15 cellular contexts compared by ENCODE assay signal in genomic region chr1:205492201-205492667, GRCh38. TPM values are rescaled to one million over a fixed set of nuclear protein-coding genes. Genes with fewer than 3 reads are reported as not detected.
DNase-seq lines count a peak whose midpoint lies in the region; ATAC-seq and TF ChIP-seq lines count a peak whose summit lies in the region.
"Had no signal": no experiment of that assay in that cellular context is flagged by ENCODE, and none has a peak within 500 bp of the region (broad histone marks: within the 10 kb centered on the region; RNA-seq: fewer than 3 reads in every experiment).

No MANE protein-coding gene starts in this region.

- H3K9me3 Mint-ChIP-seq in GM23338 (no peaks in the 10 kb centered on the region), mesothelial cell of epicardium (no peaks in the 10 kb centered on the region)

- no peak overlapping the region for H3K27ac Mint-ChIP-seq in GM23338
- H3K27ac Mint-ChIP-seq in mesothelial cell of epicardium, result no peak overlapping the region
- H3K27ac Mint-ChIP-seq: activated naive CD8-positive, alpha-beta T cell had no signal

- BruUV-seq in PC-9 (replicated peaks; lab: Mats Ljungman, UMichigan), result no TSS peak

- H3K36me3 ChIP-seq in GM23338 (ENCODE audit: insufficient read depth), result no peaks in the 10 kb centered on the region
- no peaks in the 10 kb centered on the region for H3K36me3 ChIP-seq in PC-9 (ENCODE audit: low read depth)
- no peaks in the 10 kb centered on the region for H3K36me3 ChIP-seq in liver (ENCODE audit: control insufficient read depth in 4 of 4, insufficient read depth in 3 of 4, low read depth in 1 of 4, low read length in 3 of 4)

- TF ChIP-seq RAD21 in liver (IDR thresholded peaks at IDR 0.05), result peak in 1 of 2 donors; percentile 48

- peak; percentile 12 for ATAC-seq in GM23338
- no peak for ATAC-seq in left colon

- no peak for DNase-seq in GM23338 (ENCODE audit: low spot score)
- peak; percentile 75 for DNase-seq in NCI-H187 treated with DMSO at 0.1 percent for 48 hours (lab: John Stamatoyannopoulos, UW)
- no peak for DNase-seq in PC-9
- DNase-seq in mesothelial cell of epicardium (ENCODE audit: low spot score in 2 of 2, unreplicated experiment in 2 of 2), result no peak
- no peak for DNase-seq in activated effector memory CD4-positive, alpha-beta T cell treated with anti-CD3 and anti-CD28 coated beads, Interleukin-2, amount 50 U/mL, for 16 hours
- no peak for DNase-seq in stimulated activated CD8-positive, alpha-beta memory T cell treated with anti-CD3 and anti-CD28 coated beads, Interleukin-4, amount 100 ng/mL, for 48 hours
- no peak for DNase-seq in left colon
- DNase-seq: glutamatergic neuron, Karpas-422, kidney glomerular epithelial cell had no signal

- H3K4me3 Mint-ChIP-seq in GM23338 (no peak overlapping the region), mesothelial cell of epicardium (no peak overlapping the region)
- H3K4me3 Mint-ChIP-seq: activated naive CD8-positive, alpha-beta T cell had no signal

- 0 out of 2 replicates have a peak overlapping the region, but pooled peaks have one; percentile 29 for H3K4me2 ChIP-seq in GM23338
- H3K4me2 ChIP-seq in PC-9, result peak overlapping the region; percentile 48

- H3K9ac ChIP-seq in liver (ENCODE audit: low read depth in 1 of 2, low read length in 2 of 2), result no peak overlapping the region

- H3K79me2 ChIP-seq in GM23338 (replicated peaks; ENCODE audit: insufficient read depth), result no peaks in the 10 kb centered on the region
- no peaks in the 10 kb centered on the region for H3K79me2 ChIP-seq in PC-9 (ENCODE audit: low read depth)

- peaks cover 41% of the 10 kb centered on the region for H3K4me1 Mint-ChIP-seq in GM23338
- peaks cover 18% of the 10 kb centered on the region for H3K4me1 Mint-ChIP-seq in mesothelial cell of epicardium

- H3K27ac ChIP-seq in GM23338 (ENCODE audit: low read depth) (no peak overlapping the region), PC-9 (no peak overlapping the region), liver (ENCODE audit: low read depth in 1 of 2, low read length in 2 of 2) (peak overlapping the region in 1 of 2 donors; percentile 14)
- H3K27ac ChIP-seq: epithelial cell of prostate had no signal

- no peaks in the 10 kb centered on the region for H3K9me3 ChIP-seq in PC-9 (ENCODE audit: insufficient read depth, low read depth)
- H3K9me3 ChIP-seq in liver (ENCODE audit: control insufficient read depth in 4 of 4, low read length in 3 of 4), result no peaks in the 10 kb centered on the region

- 34% methylated on average over 2 of the region's 2 CpGs for WGBS in liver

- H3K27me3 ChIP-seq in GM23338 (ENCODE audit: insufficient read depth) (no peaks in the 10 kb centered on the region), PC-9 (ENCODE audit: insufficient read depth, low read depth) (no peaks in the 10 kb centered on the region), liver (ENCODE audit: control insufficient read depth in 4 of 4, insufficient read depth in 4 of 4, low read length in 3 of 4) (peaks cover 0 to 4% (median 0%) of the 10 kb centered on the region in 4 donors)

- POLR2A ChIA-PET in PC-9 (lab: Charles Lee; ENCODE audit: unreplicated experiment), result no interaction called here

- H3K9me2 ChIP-seq in GM23338 (ENCODE audit: insufficient read depth), result no peaks in the 10 kb centered on the region
- H3K9me2 ChIP-seq in PC-9 (ENCODE audit: insufficient read depth), result no peaks in the 10 kb centered on the region

- TF ChIP-seq CTCF in GM23338 (conservative IDR thresholded peaks at IDR 0.05; ENCODE audit: low read depth in 2 of 2), result no peak
- no peak for TF ChIP-seq CTCF in PC-9 (conservative IDR thresholded peaks at IDR 0.05)
- TF ChIP-seq CTCF in liver (IDR thresholded peaks at IDR 0.05; ENCODE audit: low read depth, low read length, missing input control), result no peak
- no peak for TF ChIP-seq CTCF in mesothelial cell of epicardium (IDR thresholded peaks at IDR 0.05; ENCODE audit: unreplicated experiment)

- H3K27me3 Mint-ChIP-seq in GM23338 (ENCODE audit: insufficient read depth, low read depth, poor library complexity) (peaks cover 33% of the 10 kb centered on the region), mesothelial cell of epicardium (ENCODE audit: low read depth) (peaks cover 27% of the 10 kb centered on the region)

- no peaks in the 10 kb centered on the region for H3K36me3 Mint-ChIP-seq in GM23338 (ENCODE audit: low read depth)
- H3K36me3 Mint-ChIP-seq in mesothelial cell of epicardium, result no peaks in the 10 kb centered on the region
- H3K36me3 Mint-ChIP-seq: activated naive CD8-positive, alpha-beta T cell had no signal

- H3K4me3 ChIP-seq in GM23338 (no peak overlapping the region), PC-9 (no peak overlapping the region), liver (ENCODE audit: low read depth in 1 of 3, low read length in 3 of 3) (no peak overlapping the region)
- H3K4me3 ChIP-seq: smooth muscle cell had no signal

- H3F3A ChIP-seq in GM23338 (replicated peaks; ENCODE audit: low read depth) (no peaks in the 10 kb centered on the region), PC-9 (ENCODE audit: insufficient read depth, low read depth) (peaks cover 3% of the 10 kb centered on the region; the same call in 1 of the 2 replicates)

- CTCF ChIA-PET in PC-9 (lab: Charles Lee), result interaction anchor here (0.6 to 0.7 kb wide), 2 partner anchors 33 to 1222 kb away, joined by 3 read pairs; no protein-coding TSS in a partner anchor

- H4K20me1 ChIP-seq in GM23338 (replicated peaks; ENCODE audit: insufficient read depth), result no peaks in the 10 kb centered on the region
- no peaks in the 10 kb centered on the region for H4K20me1 ChIP-seq in PC-9 (ENCODE audit: insufficient read depth)

- intact Hi-C loops in PC-9 (cut with micrococcal nuclease; ENCODE audit: unreplicated experiment) (loop anchor here (2.0 kb wide), 1 partner anchor 25 kb away; no protein-coding TSS in a partner anchor), left colon (cut with DNase I, micrococcal nuclease) (no loop called here)

- H3K4me1 ChIP-seq in GM23338 (ENCODE audit: insufficient read depth) (peaks cover 22% of the 10 kb centered on the region; the same call in 1 of the 2 replicates), PC-9 (replicated peaks; ENCODE audit: insufficient read depth) (peaks cover 20% of the 10 kb centered on the region), liver (ENCODE audit: control insufficient read depth in 4 of 4, insufficient read depth in 4 of 4, low read length in 3 of 4) (peaks cover 0 to 20% (median 20%) of the 10 kb centered on the region in 4 donors)

- H2AFZ ChIP-seq in GM23338 (no peak overlapping the region; the same call in 1 of the 2 replicates), PC-9 (no peak overlapping the region)

TF ChIP-seq in GM23338, 12 proteins besides CTCF, POLR2A, EP300 and RAD21 (continues in another document):
- TF ChIP-seq JUNB (IDR thresholded peaks at IDR 0.05; ENCODE audit: unreplicated experiment), result no peak
- TF ChIP-seq ZNF331 (CRISPR knock-in tag; IDR thresholded peaks at IDR 0.05; ENCODE audit: low read depth), result no peak
- no peak for TF ChIP-seq EZH2 (IDR thresholded peaks at IDR 0.05; ENCODE audit: low read depth, unreplicated experiment)
- TF ChIP-seq STAT1 (IDR thresholded peaks at IDR 0.05; ENCODE audit: unreplicated experiment), result no peak
- no peak for TF ChIP-seq ZNF114 (CRISPR knock-in tag; IDR thresholded peaks at IDR 0.05)
- no peak for TF ChIP-seq EZH2phosphoT487 (IDR thresholded peaks at IDR 0.05; ENCODE audit: unreplicated experiment)
- TF ChIP-seq ETS1 (IDR thresholded peaks at IDR 0.05), result no peak
- TF ChIP-seq NANOG (IDR thresholded peaks at IDR 0.05; ENCODE audit: borderline replicate concordance), result no peak
- TF ChIP-seq POLR2AphosphoS5 (IDR thresholded peaks at IDR 0.05; ENCODE audit: low read depth), result no peak

TF ChIP-seq in liver, 16 proteins besides CTCF, POLR2A, EP300 and RAD21:
- TF ChIP-seq RXRA (IDR thresholded peaks at IDR 0.05) (peak; percentile 12 to 94), HNF4A (conservative IDR thresholded peaks at IDR 0.05) (peak; percentile 41 to 93), NR2F2 (IDR thresholded peaks at IDR 0.05) (peak; percentile 31), EGR1 (IDR thresholded peaks at IDR 0.05; ENCODE audit: low read depth in 2 of 2) (no peak), HNF4G (IDR thresholded peaks at IDR 0.05) (peak; percentile 79), SP1 (IDR thresholded peaks at IDR 0.05) (peak; percentile 99), FOXA1 (IDR thresholded peaks at IDR 0.05) (no peak), ATF3 (IDR thresholded peaks at IDR 0.05) (peak; percentile 19)

RNA-seq across cellular contexts. Expression of gene CDK18, which starts 12.2 kb away (rescaled TPM):
- total RNA-seq in GM23338 (2014; rRNA removed; shearing (Covaris generic)), result 34.3 and 46.5 TPM in 2 replicates
- polyA plus RNA-seq in GM23338 (2016; fragmentation: Nextera tagmentation; extraction: Ambion mirVana) (17.3 and 21.1 TPM in 2 replicates), liver (1 to 10 TPM; 2.4 to 3.0 TPM)
- total RNA-seq in PC-9 (2021) (35.3 and 36.2 TPM in 2 replicates), liver (1 to 10 TPM; 3.1 to 3.7 TPM), mesothelial cell of epicardium (28.7 to 33.2 TPM (median 31.1 TPM) in 3 replicates), left colon (10 to 100 TPM; 32.6 to 39.2 TPM)

RNA-seq across cellular contexts. Expression of gene BLACAT1, which starts 36.4 kb away (rescaled TPM):
- total RNA-seq in GM23338 (2014; rRNA removed; shearing (Covaris generic)), result 5.6 and 6.2 TPM in 2 replicates
- 1.5 and 1.6 TPM in 2 replicates for polyA plus RNA-seq in GM23338 (2016; fragmentation: Nextera tagmentation; extraction: Ambion mirVana)
- 12.7 and 13.5 TPM in 2 replicates for total RNA-seq in PC-9 (2021)
- not detected for total RNA-seq in liver
- polyA plus RNA-seq in liver, result not detected
- total RNA-seq in mesothelial cell of epicardium, result 0.66 to 0.74 TPM (median 0.72 TPM) in 3 replicates
- under 1 TPM; 0.14 to 0.34 TPM for total RNA-seq in left colon
- total RNA-seq: chondrocyte had no signal
